ENCODE assay signal across 22 cellular contexts in genomic region chr7:153934048-153934447, GRCh38.
"Had no signal": no experiment of that assay in that cellular context is flagged by ENCODE, and none has a peak within 500 bp of the region (broad histone marks: within the 10 kb centered on the region; RNA-seq: fewer than 3 reads in every experiment).

No MANE protein-coding gene starts in this region.

- DNase-seq: activated CD4-positive, alpha-beta T cell treated with anti-CD3 and anti-CD28 coated beads for 36 hours; activated CD4-positive, alpha-beta T cell treated with anti-CD3 and anti-CD28 coated beads, Interleukin-2, amount 50 U/mL, for 4 hours; activated CD4-positive, CD25-positive, alpha-beta regulatory T cell; activated effector memory CD4-positive, alpha-beta T cell treated with Interleukin-2 at 50 U/mL for 16 hours; activated naive CD4-positive, alpha-beta T cell treated with Interleukin-2 at 50 U/mL for 16 hours; activated T-cell treated with anti-CD3 and anti-CD28 coated beads for 4 hours; aorta; effector CD8-positive, alpha-beta T cell; kidney glomerular epithelial cell; lower lobe of right lung; mesenchymal stem cell; natural killer cell; occipital lobe; psoas muscle; sigmoid colon; small intestine; stimulated activated CD4-positive, alpha-beta T cell treated with anti-CD3 and anti-CD28 coated beads, Interleukin-4, amount 100 ng/mL, for 24 hours; trophoblast cell had no signal

- H3K27ac ChIP-seq: body of pancreas, lower lobe of right lung, neural progenitor cell, parathyroid adenoma, psoas muscle, sigmoid colon, thoracic aorta had no signal

- H3K27me3 ChIP-seq: body of pancreas, neural progenitor cell, sigmoid colon had no signal

- H3K36me3 ChIP-seq: lower lobe of right lung, neural progenitor cell, sigmoid colon, thoracic aorta had no signal

- H3K4me1 ChIP-seq: body of pancreas, lower lobe of right lung, neural progenitor cell, parathyroid adenoma, psoas muscle had no signal

- H3K9me3 ChIP-seq: body of pancreas, lower lobe of right lung, psoas muscle, thoracic aorta had no signal

- H3K4me3 ChIP-seq: body of pancreas, lower lobe of right lung, neural progenitor cell, psoas muscle, sigmoid colon, thoracic aorta had no signal
